Comparison of ENCODE assay signal across 17 cellular contexts in genomic region chr11:86136542-86136941, GRCh38.
"Had no signal": no experiment of that assay in that cellular context is flagged by ENCODE, and none has a peak within 500 bp of the region (broad histone marks: within the 10 kb centered on the region; RNA-seq: fewer than 3 reads in every experiment).

No MANE protein-coding gene starts in this region.

- H3K4me3 ChIP-seq: thyroid gland, vagina had no signal

- H3K27ac ChIP-seq: thyroid gland, vagina had no signal

- H3K27me3 Mint-ChIP-seq: activated CD4-positive, alpha-beta T cell treated with anti-CD3 and anti-CD28 coated beads, Interleukin-2, amount 10 ng/mL, durations not matched to agents 7 days and 5 days; stimulated activated naive CD8-positive, alpha-beta T cell treated with anti-CD3 and anti-CD28 coated beads, Interleukin-15, Interleukin-2, amounts not matched to agents 100 ng/mL and 50 ng/mL, for 24 hours had no signal

- H3K4me3 Mint-ChIP-seq: activated CD4-positive, alpha-beta T cell treated with anti-CD3 and anti-CD28 coated beads, Interleukin-2, amount 10 ng/mL, durations not matched to agents 7 days and 5 days; natural killer cell; stimulated activated naive CD8-positive, alpha-beta T cell treated with anti-CD3 and anti-CD28 coated beads, Interleukin-15, Interleukin-2, amounts not matched to agents 100 ng/mL and 50 ng/mL, for 24 hours had no signal

- FAIRE-seq: astrocyte, colon had no signal

- H3K36me3 Mint-ChIP-seq: natural killer cell had no signal

- H3K9me3 ChIP-seq: thyroid gland, vagina had no signal

- H3K4me1 ChIP-seq: thyroid gland, vagina had no signal

- ATAC-seq: natural killer cell, sciatic nerve had no signal

- H3K9me3 Mint-ChIP-seq: activated CD4-positive, alpha-beta T cell treated with anti-CD3 and anti-CD28 coated beads, Interleukin-2, amount 10 ng/mL, durations not matched to agents 7 days and 5 days; natural killer cell; stimulated activated naive CD8-positive, alpha-beta T cell treated with anti-CD3 and anti-CD28 coated beads, Interleukin-15, Interleukin-2, amounts not matched to agents 100 ng/mL and 50 ng/mL, for 24 hours had no signal

- DNase-seq: activated CD4-positive, alpha-beta T cell treated with anti-CD3 and anti-CD28 coated beads, Interleukin-2, amount 10 ng/mL, durations not matched to agents 7 days and 5 days; activated CD4-positive, CD25-positive, alpha-beta regulatory T cell; activated effector memory CD4-positive, alpha-beta T cell treated with anti-CD3 and anti-CD28 coated beads, Interleukin-2, amount 50 U/mL, for 16 hours; activated T-cell treated with anti-CD3 and anti-CD28 coated beads, Interleukin-2, amount 50 U/mL, for 1 hour; effector CD8-positive, alpha-beta T cell; hippocampal formation; kidney glomerular epithelial cell; natural killer cell; nucleus accumbens; stimulated activated CD4-positive, alpha-beta T cell treated with anti-CD3 and anti-CD28 coated beads, Interleukin-4, amount 100 ng/mL, for 1 hour; T-helper 2 cell; thyroid gland had no signal

- H3K36me3 ChIP-seq: thyroid gland, vagina had no signal

- H3K27ac Mint-ChIP-seq: activated CD4-positive, alpha-beta T cell treated with anti-CD3 and anti-CD28 coated beads, Interleukin-2, amount 10 ng/mL, durations not matched to agents 7 days and 5 days; stimulated activated naive CD8-positive, alpha-beta T cell treated with anti-CD3 and anti-CD28 coated beads, Interleukin-15, Interleukin-2, amounts not matched to agents 100 ng/mL and 50 ng/mL, for 24 hours had no signal

- H3K27me3 ChIP-seq: thyroid gland, vagina had no signal
